Comparison of ENCODE assay signal across 1 cellular context in genomic region chr6:30071081-30071818, GRCh38.
A peak's percentile ranks its signal among the peaks of the same experiment; 100 is the strongest.
TF ChIP-seq lines count a peak whose summit lies in the region.

No MANE protein-coding gene starts in this region.

TF ChIP-seq in HepG2, 621 proteins besides CTCF, POLR2A, EP300 and RAD21:
- TF ChIP-seq ZSCAN21 (CRISPR knock-in tag; IDR thresholded peaks at IDR 0.05; ENCODE audit: borderline replicate concordance) (no peak), RBFOX2 (IDR thresholded peaks at IDR 0.05; ENCODE audit: low read depth, low read length) (peak; percentile 73), ELF3 (CRISPR knock-in tag; IDR thresholded peaks at IDR 0.05) (no peak), AGO2 (optimal IDR thresholded peaks at IDR 0.05; ENCODE audit: low read depth, low read length) (peak; percentile 95), ZNF709 (CRISPR knock-in tag; IDR thresholded peaks at IDR 0.05) (no peak)
TF ChIP-seq in HepG2: peak in this region for 2.
